ENCODE assay signal across 8 cellular contexts in genomic region chr6:24933868-24934401, GRCh38. TPM values are rescaled to one million over a fixed set of nuclear protein-coding genes. Genes with fewer than 3 reads are reported as not detected.
A peak's percentile ranks its signal among the peaks of the same experiment; 100 is the strongest.
DNase-seq lines count a peak whose midpoint lies in the region; ATAC-seq lines count a peak whose summit lies in the region.

No MANE protein-coding gene starts in this region.

- ATAC-seq in effector memory CD8-positive, alpha-beta T cell (replicated peaks), result peak; percentile 32

- H3K36me3 Mint-ChIP-seq in effector memory CD8-positive, alpha-beta T cell (ENCODE audit: insufficient read depth), result peaks cover 56% of the 10 kb centered on the region

- no peaks in the 10 kb centered on the region for H3K9me3 Mint-ChIP-seq in effector memory CD8-positive, alpha-beta T cell

- peaks cover 56 to 74% of the 10 kb centered on the region in 2 donors for H3K4me1 Mint-ChIP-seq in effector memory CD8-positive, alpha-beta T cell (ENCODE audit: low read depth in 2 of 2)

- H3K27ac ChIP-seq in skin epidermis, result peak overlapping the region in 7 of 21 experiments; percentile 66 to 84 (median 79)

- H3K4me3 ChIP-seq in GM08714 (ENCODE audit: low read length) (peak overlapping the region; percentile 58; the same call in 1 of the 2 replicates), skin epidermis (peak overlapping the region in 4 of 7 experiments; percentile 7 to 30 (median 22))

- peak overlapping the region; percentile 99 to 100 for H3K4me3 Mint-ChIP-seq in effector memory CD8-positive, alpha-beta T cell

- no peaks in the 10 kb centered on the region for H3K27me3 Mint-ChIP-seq in effector memory CD8-positive, alpha-beta T cell

- peak overlapping the region; percentile 87 to 97 for H3K27ac Mint-ChIP-seq in effector memory CD8-positive, alpha-beta T cell

- DNase-seq in A172 (ENCODE audit: low spot score) (peak; percentile 40), RKO (ENCODE audit: low spot score) (peak; percentile 23), AG08396 (ENCODE audit: low spot score) (no peak), DMS153 (lab: John Stamatoyannopoulos, UW) (no peak)
- peak; percentile 41 to 55 (median 43) for DNase-seq in effector memory CD8-positive, alpha-beta T cell
- no peak for DNase-seq in stimulated activated CD4-positive, alpha-beta T cell treated with anti-CD3 and anti-CD28 coated beads, Interleukin-15, amount 100 ng/mL, for 24 hours

RNA-seq across cellular contexts. Expression of gene RIPOR2, which starts 1.8 kb away (rescaled TPM):
- total RNA-seq in A172 (2014; rRNA removed; shearing (Covaris generic)), result 0.53 TPM in 1 of 2 replicates, not detected in the other

Comparison
In these comparisons a context has a peak if more than half of its experiments do, and no peak if none do; other contexts are left out.
1. DNase-seq: peak in A172 (single experiment), RKO (single experiment) and effector memory CD8-positive, alpha-beta T cell (3 of 3); none in AG08396 (single experiment), stimulated activated CD4-positive, alpha-beta T cell treated with anti-CD3 and anti-CD28 coated beads, Interleukin-15, amount 100 ng/mL, for 24 hours (single experiment) and DMS153 (single experiment).